8 cellular contexts compared by ENCODE assay signal in the genomic region with DNA sequence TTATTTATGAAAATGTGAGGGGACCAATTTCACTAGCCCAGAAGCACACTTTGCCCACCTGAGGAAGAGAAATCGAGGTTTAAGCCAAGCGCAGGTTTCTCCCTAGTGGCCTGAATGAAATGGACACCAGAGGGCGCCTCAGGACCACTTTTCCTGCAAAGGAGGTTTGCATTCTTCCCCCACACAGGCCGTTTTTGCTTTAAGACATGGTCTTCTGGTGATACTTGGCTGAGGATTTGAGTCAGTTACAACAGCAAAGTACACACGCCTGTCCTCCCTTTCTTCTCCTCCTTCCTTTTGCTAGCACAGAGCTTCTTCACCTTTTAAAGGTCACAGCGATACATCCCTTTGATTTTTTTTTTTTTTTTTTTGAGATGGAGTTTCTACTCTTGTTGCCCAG. TPM values are rescaled to one million over a fixed set of nuclear protein-coding genes. Genes with fewer than 3 reads are reported as not detected.
DNase-seq lines count a peak whose midpoint lies in the region; ATAC-seq and TF ChIP-seq lines count a peak whose summit lies in the region.

No MANE protein-coding gene starts in this region.

- H3K36me3 ChIP-seq in ascending aorta = peaks cover 4 to 14% of the 10 kb centered on the region in 2 donors
- H3K36me3 ChIP-seq in hepatocyte (replicated peaks; ENCODE audit: insufficient read depth, low read depth) = no peaks in the 10 kb centered on the region
- H3K36me3 ChIP-seq in gastrocnemius medialis = peaks cover 0 to 13% of the 10 kb centered on the region in 2 donors

- H3K27me3 ChIP-seq in ascending aorta (no peaks in the 10 kb centered on the region), hepatocyte (no peaks in the 10 kb centered on the region), gastrocnemius medialis (no peaks in the 10 kb centered on the region)

- intact Hi-C loops in ascending aorta (cut with DNase I) = loop anchor here (1.0 kb wide), 2 partner anchors 234 to 576 kb away; no protein-coding TSS in a partner anchor
- intact Hi-C loops in gastrocnemius medialis (cut with DNase I; ENCODE audit: low total_unique reads) = loop anchor here (1.0 kb wide), 3 partner anchors 234 to 575 kb away; no protein-coding TSS in a partner anchor

- TF ChIP-seq CTCF in GM12864 (IDR thresholded peaks at IDR 0.05; ENCODE audit: low read depth, low read length, missing control alignments) (peak; percentile 93), ascending aorta (IDR thresholded peaks at IDR 0.05) (peak; percentile 67 to 91 (median 77)), hepatocyte (IDR thresholded peaks at IDR 0.05; ENCODE audit: poor library complexity) (peak; percentile 92), gastrocnemius medialis (IDR thresholded peaks at IDR 0.05 in 4 of 5, conservative IDR thresholded peaks at IDR 0.05 in 1 of 5) (peak; percentile 70 to 88 (median 81))

- H4K20me1 ChIP-seq in hepatocyte (ENCODE audit: insufficient read depth, poor library complexity, severe bottlenecking) = no peaks in the 10 kb centered on the region

- H3K27ac ChIP-seq in ascending aorta (no peak overlapping the region), hepatocyte (no peak overlapping the region), gastrocnemius medialis (no peak overlapping the region)

- in situ Hi-C loops in gastrocnemius medialis (cut with MboI; ENCODE audit: low sequenced_read_pairs in 4 of 4) = loop anchor here (5.0 to 10.0 kb wide), 4 partner anchors 229 to 577 kb away; no protein-coding TSS in a partner anchor

- ATAC-seq in gastrocnemius medialis = peak; percentile 66 to 77
- no peak for ATAC-seq in GM21619 (IDR thresholded peaks at IDR 0.05; ENCODE audit: unreplicated experiment)

- no peak overlapping the region for H2AFZ ChIP-seq in hepatocyte

- H3K4me3 ChIP-seq in GM12864 (ENCODE audit: low read depth, low read length) (no peak overlapping the region), ascending aorta (no peak overlapping the region), hepatocyte (no peak overlapping the region), gastrocnemius medialis (no peak overlapping the region)

- no peaks in the 10 kb centered on the region for H3K79me2 ChIP-seq in hepatocyte

- no peaks in the 10 kb centered on the region for H3K9me2 ChIP-seq in hepatocyte (replicated peaks; ENCODE audit: insufficient read depth)

- H3K4me1 ChIP-seq in ascending aorta (no peaks in the 10 kb centered on the region), hepatocyte (ENCODE audit: insufficient read depth) (peaks cover 3% of the 10 kb centered on the region), gastrocnemius medialis (no peaks in the 10 kb centered on the region)

- TF ChIP-seq POLR2A in gastrocnemius medialis (IDR thresholded peaks at IDR 0.05) = no peak

- 20% methylated on average over 6 of the region's 6 CpGs for WGBS in hepatocyte (ENCODE audit: low lambda C conversion rate, missing lambda C conversion rate)

- H3K4me2 ChIP-seq in hepatocyte = no peak overlapping the region

- DNase-seq in GM12864 (ENCODE audit: low read depth) (peak; percentile 35), NCI-H146 (lab: John Stamatoyannopoulos, UW) (peak; percentile 52), T-helper 22 cell (ENCODE audit: low read depth) (peak; percentile 29), ascending aorta (ENCODE audit: low spot score in 2 of 2) (peak in 1 of 2 donors; percentile 84), hepatocyte (ENCODE audit: low spot score) (peak; percentile 93), gastrocnemius medialis (peak; percentile 38 to 62), GOT3 (lab: John Stamatoyannopoulos, UW) (no peak)

- H3K9me3 ChIP-seq in ascending aorta (no peaks in the 10 kb centered on the region), hepatocyte (ENCODE audit: low read depth) (no peaks in the 10 kb centered on the region), gastrocnemius medialis (no peaks in the 10 kb centered on the region)

RNA-seq across cellular contexts. Expression of gene PLA2G2E, which starts 5.4 kb away (rescaled TPM):
- total RNA-seq in ascending aorta (not detected), hepatocyte (not detected in 2 replicates), gastrocnemius medialis (not detected)
- not detected in 2 replicates for polyA plus RNA-seq in hepatocyte

RNA-seq across cellular contexts. Expression of gene OTUD3, which starts 35.9 kb away (rescaled TPM):
- total RNA-seq in ascending aorta (1.9 TPM), hepatocyte (9.2 and 9.3 TPM in 2 replicates), gastrocnemius medialis (1 to 10 TPM; 3.3 to 7.9 (median 4.4) TPM)
- polyA plus RNA-seq in hepatocyte = 3.0 and 4.1 TPM in 2 replicates
